In genomic region chr5:7321724-7322123, GRCh38 we compare ENCODE assay signal across 13 cellular contexts.
DNase-seq lines count a peak whose midpoint lies in the region; ATAC-seq, FAIRE-seq and TF ChIP-seq lines count a peak whose summit lies in the region.
"Had no signal": no experiment of that assay in that cellular context is flagged by ENCODE, and none has a peak within 500 bp of the region (broad histone marks: within the 10 kb centered on the region; RNA-seq: fewer than 3 reads in every experiment).

No MANE protein-coding gene starts in this region.

- H3K27me3 ChIP-seq in body of pancreas, result no peaks in the 10 kb centered on the region
- H3K27me3 ChIP-seq: gastrocnemius medialis, spleen had no signal

- POLR2A ChIA-PET in naive thymus-derived CD8-positive, alpha-beta T cell (lab: Charles Lee), result no interaction called here
- POLR2A ChIA-PET in activated CD8-positive, alpha-beta T cell treated with anti-CD3 and anti-CD28 coated beads for 36 hours (lab: Charles Lee), result no interaction called here
- POLR2A ChIA-PET in activated CD4-positive, alpha-beta T cell treated with anti-CD3 and anti-CD28 coated beads for 36 hours (lab: Charles Lee), result no interaction called here

- DNase-seq in HFFc6 (peak; percentile 99), body of pancreas (peak in 1 of 4 donors; percentile 52), kidney tubule cell (ENCODE audit: low spot score) (peak; percentile 85), urothelium cell line (ENCODE audit: low spot score) (peak; percentile 89)
- no peak for DNase-seq in naive thymus-derived CD8-positive, alpha-beta T cell
- no peak for DNase-seq in activated CD8-positive, alpha-beta T cell treated with anti-CD3 and anti-CD28 coated beads for 36 hours
- no peak for DNase-seq in activated CD4-positive, alpha-beta T cell treated with anti-CD3 and anti-CD28 coated beads for 36 hours
- DNase-seq: activated naive CD4-positive, alpha-beta T cell treated with anti-CD3 and anti-CD28 coated beads, Interleukin-2, amount 50 U/mL, for 16 hours; gastrocnemius medialis; spleen; T-helper 9 cell had no signal

- H3K4me3 ChIP-seq in body of pancreas, result no peak overlapping the region
- H3K4me3 ChIP-seq: gastrocnemius medialis, spleen had no signal

- peaks cover 7% of the 10 kb centered on the region; the same call in 1 of the 2 replicates for H3K27me3 Mint-ChIP-seq in HFFc6 (ENCODE audit: insufficient read depth)
- H3K27me3 Mint-ChIP-seq in naive thymus-derived CD8-positive, alpha-beta T cell, result peaks cover 0 to 9% (median 0%) of the 10 kb centered on the region in 5 donors
- H3K27me3 Mint-ChIP-seq in activated CD8-positive, alpha-beta T cell treated with anti-CD3 and anti-CD28 coated beads for 36 hours, result peaks cover 1% of the 10 kb centered on the region
- peaks cover 4% of the 10 kb centered on the region for H3K27me3 Mint-ChIP-seq in activated CD4-positive, alpha-beta T cell treated with anti-CD3 and anti-CD28 coated beads for 36 hours

- H3K9me3 Mint-ChIP-seq in HFFc6, result no peaks in the 10 kb centered on the region
- peaks cover 0 to 17% (median 0%) of the 10 kb centered on the region in 9 donors for H3K9me3 Mint-ChIP-seq in naive thymus-derived CD8-positive, alpha-beta T cell
- H3K9me3 Mint-ChIP-seq in activated CD8-positive, alpha-beta T cell treated with anti-CD3 and anti-CD28 coated beads for 36 hours, result no peaks in the 10 kb centered on the region
- no peaks in the 10 kb centered on the region for H3K9me3 Mint-ChIP-seq in activated CD4-positive, alpha-beta T cell treated with anti-CD3 and anti-CD28 coated beads for 36 hours (ENCODE audit: low read depth)

- ATAC-seq in body of pancreas, result peak; percentile 62
- no peak for ATAC-seq in naive thymus-derived CD8-positive, alpha-beta T cell
- no peak for ATAC-seq in activated CD8-positive, alpha-beta T cell treated with anti-CD3 and anti-CD28 coated beads for 36 hours
- no peak for ATAC-seq in activated CD4-positive, alpha-beta T cell treated with anti-CD3 and anti-CD28 coated beads for 36 hours

- H3K4me1 Mint-ChIP-seq in HFFc6 (ENCODE audit: low read depth), result peaks cover 43% of the 10 kb centered on the region
- H3K4me1 Mint-ChIP-seq in naive thymus-derived CD8-positive, alpha-beta T cell, result no peaks in the 10 kb centered on the region
- H3K4me1 Mint-ChIP-seq in activated CD8-positive, alpha-beta T cell treated with anti-CD3 and anti-CD28 coated beads for 36 hours (ENCODE audit: low read depth), result no peaks in the 10 kb centered on the region
- no peaks in the 10 kb centered on the region for H3K4me1 Mint-ChIP-seq in activated CD4-positive, alpha-beta T cell treated with anti-CD3 and anti-CD28 coated beads for 36 hours

- H3K36me3 Mint-ChIP-seq in HFFc6 (ENCODE audit: low read depth), result no peaks in the 10 kb centered on the region
- H3K36me3 Mint-ChIP-seq in naive thymus-derived CD8-positive, alpha-beta T cell, result no peaks in the 10 kb centered on the region
- H3K36me3 Mint-ChIP-seq in activated CD8-positive, alpha-beta T cell treated with anti-CD3 and anti-CD28 coated beads for 36 hours (ENCODE audit: low read depth), result no peaks in the 10 kb centered on the region
- H3K36me3 Mint-ChIP-seq in activated CD4-positive, alpha-beta T cell treated with anti-CD3 and anti-CD28 coated beads for 36 hours (ENCODE audit: low read depth), result no peaks in the 10 kb centered on the region

- CTCF ChIA-PET in activated CD8-positive, alpha-beta T cell treated with anti-CD3 and anti-CD28 coated beads for 36 hours (lab: Charles Lee), result no interaction called here
- CTCF ChIA-PET in activated CD4-positive, alpha-beta T cell treated with anti-CD3 and anti-CD28 coated beads for 36 hours (lab: Charles Lee), result no interaction called here

- intact Hi-C loops in body of pancreas (cut with DNase I), result no loop called here
- intact Hi-C loops in activated CD8-positive, alpha-beta T cell treated with anti-CD3 and anti-CD28 coated beads for 36 hours (cut with micrococcal nuclease), result no loop called here
- intact Hi-C loops in activated CD4-positive, alpha-beta T cell treated with anti-CD3 and anti-CD28 coated beads for 36 hours (cut with DNase I, micrococcal nuclease), result no loop called here

- H3K9me3 ChIP-seq in body of pancreas, result no peaks in the 10 kb centered on the region
- H3K9me3 ChIP-seq: gastrocnemius medialis, spleen had no signal

- no peak for TF ChIP-seq POLR2A in body of pancreas (IDR thresholded peaks at IDR 0.05)

- peak; percentile 95 for FAIRE-seq in urothelium cell line (lab: Jason Lieb, UNC)
- FAIRE-seq: colon, D721Med had no signal

- TF ChIP-seq CTCF in HFFc6 (IDR thresholded peaks at IDR 0.05) (no peak), body of pancreas (IDR thresholded peaks at IDR 0.05) (no peak)
- no peak for TF ChIP-seq CTCF in activated CD8-positive, alpha-beta T cell treated with anti-CD3 and anti-CD28 coated beads for 36 hours (IDR thresholded peaks at IDR 0.05)

- peak overlapping the region; percentile 97 for H3K27ac Mint-ChIP-seq in HFFc6
- H3K27ac Mint-ChIP-seq in naive thymus-derived CD8-positive, alpha-beta T cell, result no peak overlapping the region
- H3K27ac Mint-ChIP-seq in activated CD8-positive, alpha-beta T cell treated with anti-CD3 and anti-CD28 coated beads for 36 hours, result no peak overlapping the region
- no peak overlapping the region for H3K27ac Mint-ChIP-seq in activated CD4-positive, alpha-beta T cell treated with anti-CD3 and anti-CD28 coated beads for 36 hours

- no peak overlapping the region for H3K27ac ChIP-seq in body of pancreas
- H3K27ac ChIP-seq: gastrocnemius medialis, spleen had no signal

- WGBS in body of pancreas, 2 donors, result 41 to 71% methylated on average over 2 of the region's 2 CpGs

- peaks cover 7% of the 10 kb centered on the region for H3K4me1 ChIP-seq in body of pancreas
- H3K4me1 ChIP-seq: gastrocnemius medialis, spleen had no signal

- no peaks in the 10 kb centered on the region for H3K36me3 ChIP-seq in body of pancreas (replicated peaks in 1 of 2; ENCODE audit: insufficient read depth in 1 of 2, low read depth in 2 of 2)
- H3K36me3 ChIP-seq: gastrocnemius medialis, spleen had no signal

- peak overlapping the region; percentile 75 for H3K4me3 Mint-ChIP-seq in HFFc6
- H3K4me3 Mint-ChIP-seq in naive thymus-derived CD8-positive, alpha-beta T cell, result no peak overlapping the region
- H3K4me3 Mint-ChIP-seq in activated CD8-positive, alpha-beta T cell treated with anti-CD3 and anti-CD28 coated beads for 36 hours, result no peak overlapping the region
- H3K4me3 Mint-ChIP-seq in activated CD4-positive, alpha-beta T cell treated with anti-CD3 and anti-CD28 coated beads for 36 hours, result no peak overlapping the region

Comparison
In these comparisons a context has a peak if more than half of its experiments do, and no peak if none do; other contexts are left out.
1. DNase-seq: peak in HFFc6 (single experiment), kidney tubule cell (single experiment) and urothelium cell line (single experiment); none in naive thymus-derived CD8-positive, alpha-beta T cell (0 of 10), activated CD8-positive, alpha-beta T cell treated with anti-CD3 and anti-CD28 coated beads for 36 hours (single experiment) and activated CD4-positive, alpha-beta T cell treated with anti-CD3 and anti-CD28 coated beads for 36 hours (single experiment).